9 cellular contexts compared by ENCODE assay signal in genomic region chr18:51168031-51168742, GRCh38. TPM values are rescaled to one million over a fixed set of nuclear protein-coding genes. Genes with fewer than 3 reads are reported as not detected.
DNase-seq lines count a peak whose midpoint lies in the region; ATAC-seq, FAIRE-seq and TF ChIP-seq lines count a peak whose summit lies in the region.
"Had no signal": no experiment of that assay in that cellular context is flagged by ENCODE, and none has a peak within 500 bp of the region (broad histone marks: within the 10 kb centered on the region; RNA-seq: fewer than 3 reads in every experiment).

No MANE protein-coding gene starts in this region.

- peak overlapping the region; percentile 74 for H3K27ac Mint-ChIP-seq in activated T-helper 17 cell treated with anti-CD3 and anti-CD28 coated beads, Interleukin-2, amount 50 U/mL, for 72 hours

- intact Hi-C loops in colonic mucosa (cut with DNase I), result no loop called here
- intact Hi-C loops in testis (cut with DNase I; ENCODE audit: low total_unique reads), result no loop called here

- 67 to 74% methylated on average over 5 of the region's 5 CpGs for WGBS in testis, 2 donors

- H3K27me3 Mint-ChIP-seq in activated T-helper 17 cell treated with anti-CD3 and anti-CD28 coated beads, Interleukin-2, amount 50 U/mL, for 72 hours, result no peaks in the 10 kb centered on the region
- H3K27me3 Mint-ChIP-seq: T-cell had no signal

- no peak overlapping the region for H3K9ac ChIP-seq in colonic mucosa (ENCODE audit: low read depth in 2 of 2, low read length in 2 of 2)

- H3K27me3 ChIP-seq in GM06990 (replicated peaks; ENCODE audit: control insufficient read depth, insufficient read depth, low read length) (no peaks in the 10 kb centered on the region), H7 (ENCODE audit: control insufficient read depth, insufficient read depth, low read length) (no peaks in the 10 kb centered on the region), colonic mucosa (no peaks in the 10 kb centered on the region), testis (no peaks in the 10 kb centered on the region)

- no peak for FAIRE-seq in RCC 7860 (lab: Jason Lieb, UNC)

- TF ChIP-seq POLR2A in testis (IDR thresholded peaks at IDR 0.05), result no peak

- H3K36me3 ChIP-seq in GM06990 (ENCODE audit: control insufficient read depth, insufficient read depth, low read length), result no peaks in the 10 kb centered on the region
- H3K36me3 ChIP-seq in H7 (replicated peaks; ENCODE audit: control insufficient read depth, insufficient read depth, low read length), result no peaks in the 10 kb centered on the region
- no peaks in the 10 kb centered on the region for H3K36me3 ChIP-seq in colonic mucosa
- H3K36me3 ChIP-seq in testis (ENCODE audit: low read depth, missing control alignments), result no peaks in the 10 kb centered on the region

- peak overlapping the region; percentile 72 for H3K4me3 Mint-ChIP-seq in activated T-helper 17 cell treated with anti-CD3 and anti-CD28 coated beads, Interleukin-2, amount 50 U/mL, for 72 hours
- H3K4me3 Mint-ChIP-seq: T-cell had no signal

- no peaks in the 10 kb centered on the region for H3K9me3 Mint-ChIP-seq in activated T-helper 17 cell treated with anti-CD3 and anti-CD28 coated beads, Interleukin-2, amount 50 U/mL, for 72 hours
- H3K9me3 Mint-ChIP-seq: T-cell had no signal

- H3K27ac ChIP-seq in colonic mucosa, result no peak overlapping the region
- H3K27ac ChIP-seq in testis, result no peak overlapping the region

- no peak for ATAC-seq in activated T-helper 17 cell treated with anti-CD3 and anti-CD28 coated beads, Interleukin-2, amount 50 U/mL, for 72 hours (replicated peaks)
- ATAC-seq: T-cell had no signal

- H3K4me1 Mint-ChIP-seq in activated T-helper 17 cell treated with anti-CD3 and anti-CD28 coated beads, Interleukin-2, amount 50 U/mL, for 72 hours, result peaks cover 32% of the 10 kb centered on the region

- no peak overlapping the region for H3K4me3 ChIP-seq in GM06990 (replicated peaks; ENCODE audit: low read depth, low read length)
- H3K4me3 ChIP-seq in H7 (ENCODE audit: insufficient read depth, low read depth, low read length), result no peak overlapping the region
- no peak overlapping the region for H3K4me3 ChIP-seq in colonic mucosa
- no peak overlapping the region for H3K4me3 ChIP-seq in testis

- H3K9me3 ChIP-seq in colonic mucosa (no peaks in the 10 kb centered on the region), testis (no peaks in the 10 kb centered on the region)

- no peaks in the 10 kb centered on the region for H3K36me3 Mint-ChIP-seq in activated T-helper 17 cell treated with anti-CD3 and anti-CD28 coated beads, Interleukin-2, amount 50 U/mL, for 72 hours (ENCODE audit: low read depth)

- H3K4me1 ChIP-seq in colonic mucosa (no peaks in the 10 kb centered on the region), testis (no peaks in the 10 kb centered on the region)

- DNase-seq in GM06990 (ENCODE audit: extremely low read depth, insufficient read length), result no peak
- DNase-seq in H7, result peak; percentile 66
- peak; percentile 64 for DNase-seq in iPS-NIHi7 (ENCODE audit: extremely low spot score)
- DNase-seq in colonic mucosa, result no peak
- no peak for DNase-seq in testis
- DNase-seq in RCC 7860 (ENCODE audit: low spot score), result no peak
- DNase-seq: foreskin fibroblast, T-cell had no signal

- TF ChIP-seq CTCF in GM06990 (IDR thresholded peaks at IDR 0.05; ENCODE audit: insufficient read depth, low read length, poor library complexity, severe bottlenecking), result peak; percentile 9
- TF ChIP-seq CTCF in colonic mucosa (IDR thresholded peaks at IDR 0.05), result no peak
- no peak for TF ChIP-seq CTCF in testis (IDR thresholded peaks at IDR 0.05)

RNA-seq across cellular contexts. Expression of gene MEX3C, which starts 29.3 kb away (rescaled TPM):
- 69.8 and 73.7 TPM in 2 replicates for total RNA-seq in H7 (2014; rRNA removed; shearing (Covaris generic))
- 10 to 100 TPM; 46.0 to 46.9 TPM for total RNA-seq in activated T-helper 17 cell treated with anti-CD3 and anti-CD28 coated beads, Interleukin-2, amount 50 U/mL, for 72 hours
- total RNA-seq in colonic mucosa, result 10 to 100 TPM; 21.3 to 36.7 TPM
- total RNA-seq in testis, result 100 to 1,000 TPM in 1 of 2 donors, 10 to 100 TPM in 1; 97.2 to 161 TPM
- 254 TPM for polyA plus RNA-seq in testis (ENCODE audit: insufficient read depth, low read depth, low replicate concordance)

Comparison
In these comparisons a context has a peak if more than half of its experiments do, and no peak if none do; other contexts are left out.
1. DNase-seq: peak in H7 (single experiment) and iPS-NIHi7 (single experiment); none in GM06990 (single experiment), colonic mucosa (single experiment), testis (single experiment) and RCC 7860 (single experiment).